ENCODE assay signal across 1 cellular context in genomic region chr11:112421854-112422253, GRCh38.
TF ChIP-seq lines count a peak whose summit lies in the region.

No MANE protein-coding gene starts in this region.

TF ChIP-seq in SK-N-SH treated with all-trans-retinoic acid at 6 μM for 48 hours, 23 proteins besides CTCF, POLR2A, EP300 and RAD21 (continued from another document):
- TF ChIP-seq, protein P1, sequence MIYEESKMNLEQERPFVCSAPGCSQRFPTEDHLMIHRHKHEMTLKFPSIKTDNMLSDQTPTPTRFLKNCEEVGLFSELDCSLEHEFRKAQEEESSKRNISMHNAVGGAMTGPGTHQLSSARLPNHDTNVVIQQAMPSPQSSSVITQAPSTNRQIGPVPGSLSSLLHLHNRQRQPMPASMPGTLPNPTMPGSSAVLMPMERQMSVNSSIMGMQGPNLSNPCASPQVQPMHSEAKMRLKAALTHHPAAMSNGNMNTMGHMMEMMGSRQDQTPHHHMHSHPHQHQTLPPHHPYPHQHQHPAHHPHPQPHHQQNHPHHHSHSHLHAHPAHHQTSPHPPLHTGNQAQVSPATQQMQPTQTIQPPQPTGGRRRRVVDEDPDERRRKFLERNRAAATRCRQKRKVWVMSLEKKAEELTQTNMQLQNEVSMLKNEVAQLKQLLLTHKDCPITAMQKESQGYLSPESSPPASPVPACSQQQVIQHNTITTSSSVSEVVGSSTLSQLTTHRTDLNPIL (CRISPR knock-in tag; IDR thresholded peaks at IDR 0.05; ENCODE audit: low read depth): no peak
- TF ChIP-seq PATZ1 (CRISPR knock-in tag; IDR thresholded peaks at IDR 0.05; ENCODE audit: borderline replicate concordance) (no peak), ZNF565 (CRISPR knock-in tag; conservative IDR thresholded peaks at IDR 0.05; ENCODE audit: low read depth) (no peak), ZFP30 (CRISPR knock-in tag; IDR thresholded peaks at IDR 0.05) (no peak), RARB (CRISPR knock-in tag; IDR thresholded peaks at IDR 0.05) (no peak), PPARA (CRISPR knock-in tag; IDR thresholded peaks at IDR 0.05; ENCODE audit: borderline replicate concordance) (no peak), BACH2 (CRISPR knock-in tag; IDR thresholded peaks at IDR 0.05; ENCODE audit: borderline replicate concordance) (no peak), ZC3H10 (CRISPR knock-in tag; IDR thresholded peaks at IDR 0.05) (no peak), CSDC2 (CRISPR knock-in tag; IDR thresholded peaks at IDR 0.05) (no peak)
